In genomic region chr1:10622896-10623295, GRCh38 we compare ENCODE assay signal across 1 cellular context.
TF ChIP-seq lines count a peak whose summit lies in the region.

No MANE protein-coding gene starts in this region.

TF ChIP-seq in HepG2, 621 proteins besides CTCF, POLR2A, EP300 and RAD21 (continued from another document):
- TF ChIP-seq ZNF576 (CRISPR knock-in tag; IDR thresholded peaks at IDR 0.05) (no peak), ZNF776 (CRISPR knock-in tag; IDR thresholded peaks at IDR 0.05) (no peak), ZNF34 (CRISPR knock-in tag; IDR thresholded peaks at IDR 0.05; ENCODE audit: borderline replicate concordance) (no peak), GMEB2 (CRISPR knock-in tag; IDR thresholded peaks at IDR 0.05; ENCODE audit: low read depth) (no peak), ZNF382 (CRISPR knock-in tag; IDR thresholded peaks at IDR 0.05; ENCODE audit: borderline replicate concordance) (no peak), RCOR2 (CRISPR knock-in tag; IDR thresholded peaks at IDR 0.05) (no peak), ZSCAN25 (CRISPR knock-in tag; IDR thresholded peaks at IDR 0.05) (no peak), MATR3 (CRISPR knock-in tag; IDR thresholded peaks at IDR 0.05) (no peak), ZNF24 (IDR thresholded peaks at IDR 0.05) (no peak), PLRG1 (conservative IDR thresholded peaks at IDR 0.05) (no peak)
